13 cellular contexts compared by ENCODE assay signal in the genomic region with DNA sequence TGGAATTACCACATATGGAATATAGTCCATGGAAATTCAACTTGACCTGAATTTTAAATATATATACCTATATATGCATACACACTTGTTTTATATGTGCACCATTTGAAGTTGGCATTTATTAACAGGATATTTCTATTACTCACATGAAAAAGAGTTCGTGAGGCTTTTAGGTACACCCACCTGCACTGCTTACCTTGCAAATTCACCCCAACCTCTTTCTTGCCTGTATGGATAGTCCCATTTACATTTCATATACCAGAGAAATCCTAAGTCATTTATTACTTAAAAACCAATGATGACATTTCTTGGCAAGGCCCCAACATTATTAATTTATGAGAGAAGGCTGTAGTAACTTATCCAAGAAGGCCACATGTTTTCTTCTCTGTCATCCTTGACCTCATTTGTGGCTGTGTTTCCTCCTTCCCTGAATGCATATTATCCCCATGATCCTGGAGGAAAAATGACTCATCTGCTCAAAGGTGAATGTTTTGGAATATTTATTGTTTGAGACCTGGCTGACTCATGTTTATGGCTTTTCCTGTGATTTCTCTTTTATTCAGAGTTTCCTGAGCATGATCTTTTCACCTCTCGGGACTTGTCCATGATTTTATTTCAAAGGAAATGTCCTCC.
A peak's percentile ranks its signal among the peaks of the same experiment; 100 is the strongest.
DNase-seq lines count a peak whose midpoint lies in the region; ATAC-seq and TF ChIP-seq lines count a peak whose summit lies in the region.
"Had no signal": no experiment of that assay in that cellular context is flagged by ENCODE, and none has a peak within 500 bp of the region (broad histone marks: within the 10 kb centered on the region; RNA-seq: fewer than 3 reads in every experiment).

No MANE protein-coding gene starts in this region.

- H3K56ac ChIP-seq in IMR-90 (ENCODE audit: extremely low read depth, insufficient read depth, low read length) = no peak overlapping the region

- H3K4me1 ChIP-seq in IMR-90 (ENCODE audit: control insufficient read depth, insufficient read depth, low read length) = no peaks in the 10 kb centered on the region; the same call in 1 of the 2 replicates
- H3K4me1 ChIP-seq in mesenchymal stem cell (ENCODE audit: control insufficient read depth, insufficient read depth, low read depth, low read length) = peaks cover 4% of the 10 kb centered on the region

- TF ChIP-seq RAD21 in IMR-90 (IDR thresholded peaks at IDR 0.05; ENCODE audit: low read length) = no peak

- H4K91ac ChIP-seq in IMR-90 (ENCODE audit: insufficient read depth, low read depth, low read length) (no peak overlapping the region), mesenchymal stem cell (ENCODE audit: low read length) (no peak overlapping the region)

- H2AK9ac ChIP-seq in IMR-90 (replicated peaks; ENCODE audit: low read depth, low read length, poor library complexity) = no peak overlapping the region

- H3K9ac ChIP-seq in IMR-90 (ENCODE audit: low read depth, low read length) (no peak overlapping the region), mesenchymal stem cell (ENCODE audit: low read length) (no peak overlapping the region)

- no peak overlapping the region for H2AK5ac ChIP-seq in IMR-90 (ENCODE audit: low read depth, low read length)
- H2AK5ac ChIP-seq in mesenchymal stem cell (ENCODE audit: low read length, severe bottlenecking) = no peak overlapping the region

- 100% methylated on average over 1 of the region's 2 CpGs; no CpG with 5 or more reads in 1 of the 2 experiments for WGBS in IMR-90 (ENCODE audit: extremely low coverage in 2 of 2, insufficient read length in 1 of 2), 2 experiments
- WGBS in mesenchymal stem cell = 50% methylated on average over 2 of the region's 2 CpGs

- peak; percentile 72 for DNase-seq in AG10803 (ENCODE audit: low read depth)
- DNase-seq in IMR-90 = peak; percentile 82
- DNase-seq in choroid plexus epithelial cell (ENCODE audit: low read depth) = peak; percentile 78
- DNase-seq in mesenchymal stem cell = peak; percentile 66
- no peak for DNase-seq in G401 (ENCODE audit: low spot score)
- DNase-seq in activated CD8-positive, alpha-beta memory T cell treated with anti-CD3 and anti-CD28 coated beads for 24 hours = no peak
- DNase-seq in CD14-positive monocyte (ENCODE audit: low spot score) = no peak
- DNase-seq: CD8-positive, alpha-beta memory T cell; effector memory CD8-positive, alpha-beta T cell; GOT3 had no signal

- no peak overlapping the region; the same call in 1 of the 2 replicates for H2BK20ac ChIP-seq in IMR-90 (ENCODE audit: low read depth, low read length)

- no peak overlapping the region for H3K27ac Mint-ChIP-seq in CD14-positive monocyte
- H3K27ac Mint-ChIP-seq: activated T-helper 1 cell treated with anti-CD3 and anti-CD28 coated beads, Interleukin-12 subunit alpha, Interleukin-12 subunit beta, Interleukin-2, Interleukin-4 antibody, amounts not matched to agents 30 ng/mL and 10 ng/mL and 1 ng/mL, durations not matched to agents 14 hours and 24 hours and 36 hours; effector memory CD8-positive, alpha-beta T cell had no signal

- 0 out of 2 replicates have a peak, but pooled peaks cover 5% of the 10 kb centered on the region for H3K9me1 ChIP-seq in IMR-90 (ENCODE audit: insufficient read depth, low read length)

- H2BK120ac ChIP-seq in IMR-90 (ENCODE audit: low read depth, low read length) = no peak overlapping the region
- H2BK120ac ChIP-seq in mesenchymal stem cell (ENCODE audit: low read depth, low read length) = no peak overlapping the region

- H3K9me3 Mint-ChIP-seq in CD14-positive monocyte = no peaks in the 10 kb centered on the region
- H3K9me3 Mint-ChIP-seq: activated T-helper 1 cell treated with anti-CD3 and anti-CD28 coated beads, Interleukin-12 subunit alpha, Interleukin-12 subunit beta, Interleukin-2, Interleukin-4 antibody, amounts not matched to agents 30 ng/mL and 10 ng/mL and 1 ng/mL, durations not matched to agents 14 hours and 24 hours and 36 hours; CD8-positive, alpha-beta memory T cell; effector memory CD8-positive, alpha-beta T cell had no signal

- CTCF ChIA-PET in IMR-90 (lab: Yijun Ruan, JAX) = no interaction called here

- in situ Hi-C loops in IMR-90 (cut with MboI; ENCODE audit: low sequenced_read_pairs) = no loop called here
- in situ Hi-C loops in G401 (cut with HindIII; ENCODE audit: low sequenced_read_pairs) = no loop called here

- H3K9me3 ChIP-seq in IMR-90 (ENCODE audit: control insufficient read depth, insufficient read depth, low read length) (no peaks in the 10 kb centered on the region), mesenchymal stem cell (ENCODE audit: control insufficient read depth, low read length) (no peaks in the 10 kb centered on the region)

- H3K4me2 ChIP-seq in IMR-90 (ENCODE audit: low read depth, low read length) = no peak overlapping the region; the same call in 1 of the 2 replicates
- peak overlapping the region; percentile 33 for H3K4me2 ChIP-seq in mesenchymal stem cell (ENCODE audit: low read length, poor library complexity, severe bottlenecking)

- dilution Hi-C loops in IMR-90 (cut with HindIII; ENCODE audit: low sequenced_read_pairs, unreplicated experiment) = no loop called here

- H3K23ac ChIP-seq in IMR-90 (ENCODE audit: low read depth, low read length) (no peak overlapping the region), mesenchymal stem cell (ENCODE audit: low read length in 2 of 2) (no peak overlapping the region)

- peak; percentile 35 for ATAC-seq in IMR-90 (ENCODE audit: low read depth)
- ATAC-seq in GM18861 (IDR thresholded peaks at IDR 0.05; ENCODE audit: unreplicated experiment) = no peak
- ATAC-seq: effector memory CD8-positive, alpha-beta T cell had no signal

- no peaks in the 10 kb centered on the region for H3K27me3 Mint-ChIP-seq in CD14-positive monocyte (ENCODE audit: low read depth in 3 of 3)

- no peak overlapping the region for H3K4me3 ChIP-seq in AG10803 (ENCODE audit: low read length)
- H3K4me3 ChIP-seq in IMR-90 (ENCODE audit: insufficient read depth, low read depth, low read length) = no peak overlapping the region
- no peak overlapping the region for H3K4me3 ChIP-seq in choroid plexus epithelial cell (ENCODE audit: low read depth, low read length)
- no peak overlapping the region for H3K4me3 ChIP-seq in mesenchymal stem cell (ENCODE audit: insufficient read depth in 1 of 2, low read depth in 1 of 2, low read length in 2 of 2)
- H3K4me3 ChIP-seq: lung had no signal

- no peaks in the 10 kb centered on the region for H3K36me3 Mint-ChIP-seq in CD14-positive monocyte
- H3K36me3 Mint-ChIP-seq: CD8-positive, alpha-beta memory T cell had no signal

- H2BK5ac ChIP-seq in IMR-90 (ENCODE audit: low read depth, low read length, poor library complexity, severe bottlenecking) = no peak overlapping the region
- H2BK5ac ChIP-seq in mesenchymal stem cell (ENCODE audit: low read depth, low read length, poor library complexity, severe bottlenecking) = no peak overlapping the region

- TF ChIP-seq POLR2A in IMR-90 (IDR thresholded peaks at IDR 0.05; ENCODE audit: low read depth, low read length) = no peak

- H3K14ac ChIP-seq in IMR-90 (replicated peaks; ENCODE audit: low read depth, low read length) (no peak overlapping the region), mesenchymal stem cell (ENCODE audit: low read length in 2 of 2) (no peak overlapping the region)

- H3K27me3 ChIP-seq in IMR-90 (ENCODE audit: control insufficient read depth, insufficient read depth, low read length) (no peaks in the 10 kb centered on the region), mesenchymal stem cell (ENCODE audit: control insufficient read depth in 1 of 2, insufficient read depth in 1 of 2, low read length in 2 of 2) (no peaks in the 10 kb centered on the region)

- POLR2A ChIA-PET in IMR-90 (lab: Charles Lee; ENCODE audit: unreplicated experiment) = no interaction called here

- intact Hi-C loops in IMR-90 (cut with micrococcal nuclease) = no loop called here
- intact Hi-C loops in CD14-positive monocyte (cut with micrococcal nuclease) = no loop called here

- TF ChIP-seq CTCF in AG10803 (conservative IDR thresholded peaks at IDR 0.05; ENCODE audit: low read length) (no peak), IMR-90 (conservative IDR thresholded peaks at IDR 0.05; ENCODE audit: low read depth, low read length) (no peak), choroid plexus epithelial cell (conservative IDR thresholded peaks at IDR 0.05; ENCODE audit: low read depth, low read length) (no peak), CD14-positive monocyte (IDR thresholded peaks at IDR 0.05) (no peak)

- H3K79me1 ChIP-seq in IMR-90 (ENCODE audit: low read depth in 1 of 2, low read length in 2 of 2) (no peaks in the 10 kb centered on the region), mesenchymal stem cell (replicated peaks; ENCODE audit: low read length, poor library complexity, severe bottlenecking) (no peaks in the 10 kb centered on the region)

- H4K8ac ChIP-seq in IMR-90 (ENCODE audit: low read depth in 2 of 2, low read length in 2 of 2) = no peak overlapping the region
- H4K8ac ChIP-seq in mesenchymal stem cell (ENCODE audit: low read length) = no peak overlapping the region

- H2AFZ ChIP-seq in IMR-90 (replicated peaks; ENCODE audit: low read length, poor library complexity) (no peak overlapping the region), mesenchymal stem cell (ENCODE audit: low read depth, low read length) (no peak overlapping the region)

- no peak overlapping the region for H3K27ac ChIP-seq in IMR-90 (ENCODE audit: insufficient read depth, low read length)
- H3K27ac ChIP-seq in mesenchymal stem cell (ENCODE audit: low read length, poor library complexity, severe bottlenecking) = peak overlapping the region; percentile 94

- H3K4ac ChIP-seq in IMR-90 (ENCODE audit: low read depth, low read length) = no peak overlapping the region
- no peak overlapping the region for H3K4ac ChIP-seq in mesenchymal stem cell (ENCODE audit: low read depth in 1 of 2, low read length in 2 of 2)

- no TSS peak for BruUV-seq in IMR-90 (replicated peaks; lab: Mats Ljungman, UMichigan)

- no peak overlapping the region for H3K4me3 Mint-ChIP-seq in CD14-positive monocyte
- H3K4me3 Mint-ChIP-seq: activated T-helper 1 cell treated with anti-CD3 and anti-CD28 coated beads, Interleukin-12 subunit alpha, Interleukin-12 subunit beta, Interleukin-2, Interleukin-4 antibody, amounts not matched to agents 30 ng/mL and 10 ng/mL and 1 ng/mL, durations not matched to agents 14 hours and 24 hours and 36 hours; CD8-positive, alpha-beta memory T cell; effector memory CD8-positive, alpha-beta T cell had no signal

- no peak overlapping the region for H3K18ac ChIP-seq in IMR-90 (ENCODE audit: low read depth, low read length)
- H3K18ac ChIP-seq in mesenchymal stem cell (ENCODE audit: low read depth in 1 of 2, low read length in 2 of 2) = no peak overlapping the region

- H2BK15ac ChIP-seq in IMR-90 (ENCODE audit: low read depth, low read length) = no peak overlapping the region
- H2BK15ac ChIP-seq in mesenchymal stem cell (ENCODE audit: low read depth, poor library complexity, severe bottlenecking) = no peak overlapping the region

- H4K5ac ChIP-seq in IMR-90 (ENCODE audit: low read depth, low read length) = no peak overlapping the region

- H4K20me1 ChIP-seq in IMR-90 (ENCODE audit: insufficient read depth, low read length) = no peaks in the 10 kb centered on the region

- H3K4me1 Mint-ChIP-seq in CD14-positive monocyte = peaks cover 43% of the 10 kb centered on the region
- H3K4me1 Mint-ChIP-seq: CD8-positive, alpha-beta memory T cell had no signal

- no peaks in the 10 kb centered on the region for H3K36me3 ChIP-seq in IMR-90 (ENCODE audit: control insufficient read depth, insufficient read depth, low read length)
- no peaks in the 10 kb centered on the region for H3K36me3 ChIP-seq in mesenchymal stem cell (ENCODE audit: control insufficient read depth in 1 of 2, insufficient read depth in 2 of 2, low read depth in 1 of 2, low read length in 2 of 2)

- H2BK12ac ChIP-seq in mesenchymal stem cell (ENCODE audit: low read length in 2 of 2) = no peak overlapping the region

Comparison
In these comparisons a context has a peak if more than half of its experiments do, and no peak if none do; other contexts are left out.
1. DNase-seq: peak in AG10803 (single experiment), IMR-90 (single experiment), choroid plexus epithelial cell (single experiment) and mesenchymal stem cell (single experiment); none in G401 (single experiment), activated CD8-positive, alpha-beta memory T cell treated with anti-CD3 and anti-CD28 coated beads for 24 hours (single experiment) and CD14-positive monocyte (single experiment).